21 cellular contexts compared by ENCODE assay signal in genomic region chr3:126494831-126495230, GRCh38. TPM values are rescaled to one million over a fixed set of nuclear protein-coding genes. Genes with fewer than 3 reads are reported as not detected.
DNase-seq lines count a peak whose midpoint lies in the region; ATAC-seq, FAIRE-seq and TF ChIP-seq lines count a peak whose summit lies in the region.
"Had no signal": no experiment of that assay in that cellular context is flagged by ENCODE, and none has a peak within 500 bp of the region (broad histone marks: within the 10 kb centered on the region; RNA-seq: fewer than 3 reads in every experiment).

No MANE protein-coding gene starts in this region.

- H3K14ac ChIP-seq in neuronal stem cell (ENCODE audit: low read length), result no peak overlapping the region

- peak overlapping the region; percentile 69 for H3K4me2 ChIP-seq in DND-41 (ENCODE audit: insufficient read depth, low read length)
- no peak overlapping the region for H3K4me2 ChIP-seq in HepG2 (ENCODE audit: low read depth, low read length)
- no peak overlapping the region for H3K4me2 ChIP-seq in neuronal stem cell (ENCODE audit: insufficient read depth, low read length, poor library complexity, severe bottlenecking)

- CTCF ChIA-PET in HepG2 (lab: Yijun Ruan, JAX; ENCODE audit: low intra/inter-chr PET ratio, low total read pairs), result no interaction called here

- no peak overlapping the region for H2BK12ac ChIP-seq in neuronal stem cell (ENCODE audit: low read length)

- no peak overlapping the region for H3K4ac ChIP-seq in neuronal stem cell (ENCODE audit: low read length)

- H3K79me2 ChIP-seq in DND-41 (ENCODE audit: insufficient read depth, low read length) (no peaks in the 10 kb centered on the region), HepG2 (ENCODE audit: insufficient read depth, low read length) (no peaks in the 10 kb centered on the region)

- peak overlapping the region; percentile 78 for H3K27ac ChIP-seq in DND-41 (ENCODE audit: low read length)
- H3K27ac ChIP-seq in HepG2 (ENCODE audit: extremely low read length, insufficient read depth, low read length), result no peak overlapping the region
- H3K27ac ChIP-seq in neuronal stem cell (replicated peaks; ENCODE audit: low read length), result no peak overlapping the region

- no peaks in the 10 kb centered on the region for H3K9me3 Mint-ChIP-seq in chondrocyte (ENCODE audit: low read depth)
- H3K9me3 Mint-ChIP-seq in activated T-helper 2 cell treated with anti-CD3 and anti-CD28 coated beads, Interferon-gamma antibody, Interleukin-2, Interleukin-4, amounts not matched to agents 10 μg/mL and 5 μg/mL and 100 μg/mL, durations not matched to agents 14 hours and 24 hours and 36 hours, result no peaks in the 10 kb centered on the region
- H3K9me3 Mint-ChIP-seq: CD4-positive, CD25-positive, alpha-beta regulatory T cell; CD8-positive, alpha-beta memory T cell had no signal

- 0 out of 3 replicates have a peak, but pooled peaks have one; percentile 12 for ATAC-seq in DND-41 (ENCODE audit: insufficient read depth, low read depth)
- ATAC-seq in HepG2, result no peak

- no TSS peak for BruUV-seq in HepG2 (replicated peaks; lab: Mats Ljungman, UMichigan)

- H3K4me1 ChIP-seq in DND-41 (ENCODE audit: insufficient read depth, low read length) (peaks cover 75% of the 10 kb centered on the region), HepG2 (ENCODE audit: insufficient read depth, low read length) (peaks cover 26% of the 10 kb centered on the region), neuronal stem cell (ENCODE audit: control insufficient read depth in 2 of 2, insufficient read depth in 1 of 2, low read depth in 1 of 2, low read length in 2 of 2) (peaks cover 6 to 10% of the 10 kb centered on the region in 2 donors)

- H4K20me1 ChIP-seq in DND-41 (ENCODE audit: insufficient read depth, low read length), result 0 out of 2 replicates have a peak, but pooled peaks cover 4% of the 10 kb centered on the region
- no peaks in the 10 kb centered on the region for H4K20me1 ChIP-seq in HepG2 (ENCODE audit: insufficient read depth, low read length)

- H3K9ac ChIP-seq in DND-41 (ENCODE audit: low read depth, low read length) (peak overlapping the region; percentile 43), HepG2 (ENCODE audit: insufficient read depth, low read depth, low read length) (no peak overlapping the region), neuronal stem cell (ENCODE audit: low read depth, low read length, poor library complexity) (no peak overlapping the region)

- H3K27ac Mint-ChIP-seq in chondrocyte (ENCODE audit: unreplicated experiment), result no peak overlapping the region
- H3K27ac Mint-ChIP-seq in activated T-helper 2 cell treated with anti-CD3 and anti-CD28 coated beads, Interferon-gamma antibody, Interleukin-2, Interleukin-4, amounts not matched to agents 10 μg/mL and 5 μg/mL and 100 μg/mL, durations not matched to agents 14 hours and 24 hours and 36 hours, result no peak overlapping the region
- H3K27ac Mint-ChIP-seq: CD4-positive, CD25-positive, alpha-beta regulatory T cell; CD8-positive, alpha-beta memory T cell had no signal

- no peak overlapping the region for H4K91ac ChIP-seq in neuronal stem cell (ENCODE audit: low read depth, low read length, poor library complexity)

- POLR2A ChIA-PET in HepG2 (lab: Yijun Ruan, JAX), result no interaction called here

- no peak overlapping the region for H2BK120ac ChIP-seq in neuronal stem cell (ENCODE audit: low read depth, low read length)

- no peak overlapping the region for H2BK5ac ChIP-seq in neuronal stem cell (ENCODE audit: low read length)

- intact Hi-C loops in HepG2 (cut with micrococcal nuclease; ENCODE audit: unreplicated experiment), result loop anchor here (10.0 kb wide), 1 partner anchor 60 kb away; the partner anchor contains the start of gene C3orf22
- intact Hi-C loops in activated T-helper 2 cell treated with anti-CD3 and anti-CD28 coated beads, Interferon-gamma antibody, Interleukin-2, Interleukin-4, amounts not matched to agents 10 μg/mL and 5 μg/mL and 100 μg/mL, durations not matched to agents 14 hours and 24 hours and 36 hours (cut with micrococcal nuclease), result no loop called here

- TF ChIP-seq EP300 in HepG2 (IDR thresholded peaks at IDR 0.05; ENCODE audit: low read depth in 2 of 2, low read length in 2 of 2) (no peak), HepG2 (CRISPR knock-in tag; IDR thresholded peaks at IDR 0.05; ENCODE audit: borderline replicate concordance) (no peak)

- H3K9me3 ChIP-seq in DND-41 (ENCODE audit: insufficient read depth, low read length, severe bottlenecking) (no peaks in the 10 kb centered on the region), HepG2 (ENCODE audit: low read length) (no peaks in the 10 kb centered on the region), neuronal stem cell (replicated peaks in 1 of 2; ENCODE audit: control insufficient read depth in 2 of 2, insufficient read depth in 1 of 2, low read depth in 1 of 2, low read length in 2 of 2) (no peaks in the 10 kb centered on the region)

- H4K8ac ChIP-seq in neuronal stem cell (ENCODE audit: low read depth, low read length), result no peak overlapping the region

- DNase-seq in DND-41 (peak; percentile 25), chondrocyte (ENCODE audit: low spot score) (peak; percentile 72), HepG2 (ENCODE audit: low spot score) (no peak), neuronal stem cell (ENCODE audit: low spot score) (no peak), HCEC 1CT (no peak), LoVo (ENCODE audit: low spot score) (no peak)
- DNase-seq in activated T-helper 2 cell treated with anti-CD3 and anti-CD28 coated beads, Interferon-gamma antibody, Interleukin-2, Interleukin-4, amounts not matched to agents 10 μg/mL and 5 μg/mL and 100 μg/mL, durations not matched to agents 14 hours and 24 hours and 36 hours (ENCODE audit: low spot score), result no peak
- DNase-seq in activated naive CD4-positive, alpha-beta T cell treated with Interleukin-2 at 50 U/mL for 16 hours, result no peak
- DNase-seq: ACHN; C1 segment of cervical spinal cord; CD4-positive, CD25-positive, alpha-beta regulatory T cell; CD8-positive, alpha-beta memory T cell; COR-L47; DMS 273 treated with DMSO at 0.1 percent for 48 hours; DMS53; GOT3; H7; KG1 had no signal

- H3K27me3 Mint-ChIP-seq in chondrocyte (ENCODE audit: low read depth), result peaks cover 3% of the 10 kb centered on the region
- no peaks in the 10 kb centered on the region for H3K27me3 Mint-ChIP-seq in activated T-helper 2 cell treated with anti-CD3 and anti-CD28 coated beads, Interferon-gamma antibody, Interleukin-2, Interleukin-4, amounts not matched to agents 10 μg/mL and 5 μg/mL and 100 μg/mL, durations not matched to agents 14 hours and 24 hours and 36 hours (ENCODE audit: low read depth)

- no peak overlapping the region for H3K23ac ChIP-seq in neuronal stem cell (ENCODE audit: low read depth, low read length, poor library complexity)

- H3K36me3 ChIP-seq in DND-41 (ENCODE audit: insufficient read depth, low read length) (no peaks in the 10 kb centered on the region), HepG2 (replicated peaks in 1 of 2; ENCODE audit: control insufficient read depth in 1 of 2, insufficient read depth in 2 of 2, low read length in 2 of 2) (no peaks in the 10 kb centered on the region), neuronal stem cell (replicated peaks in 1 of 2; ENCODE audit: control insufficient read depth in 2 of 2, insufficient read depth in 2 of 2, low read length in 2 of 2) (no peaks in the 10 kb centered on the region)

- peak overlapping the region; percentile 54; the same call in 1 of the 2 replicates for H2AFZ ChIP-seq in DND-41 (ENCODE audit: low read depth, low read length)
- no peak overlapping the region for H2AFZ ChIP-seq in HepG2 (ENCODE audit: low read length)
- no peak overlapping the region for H2AFZ ChIP-seq in neuronal stem cell (ENCODE audit: low read length)

- H3K4me3 ChIP-seq in DND-41 (ENCODE audit: low read depth in 1 of 2, low read length in 2 of 2) (peak overlapping the region in 1 of 2 experiments; percentile 50; a peak in 2 of 4 replicates), HepG2 (replicated peaks in 1 of 3; ENCODE audit: insufficient read depth in 1 of 3, low read depth in 2 of 3, low read length in 3 of 3) (no peak overlapping the region), neuronal stem cell (ENCODE audit: low read length in 2 of 2) (no peak overlapping the region)

- H3K4me1 Mint-ChIP-seq in chondrocyte (ENCODE audit: low read depth), result no peaks in the 10 kb centered on the region
- peaks cover 10% of the 10 kb centered on the region for H3K4me1 Mint-ChIP-seq in activated T-helper 2 cell treated with anti-CD3 and anti-CD28 coated beads, Interferon-gamma antibody, Interleukin-2, Interleukin-4, amounts not matched to agents 10 μg/mL and 5 μg/mL and 100 μg/mL, durations not matched to agents 14 hours and 24 hours and 36 hours (ENCODE audit: low read depth)

- 60% methylated on average over 8 of the region's 8 CpGs for WGBS in HepG2 (ENCODE audit: low lambda C conversion rate)
- WGBS in neuronal stem cell (ENCODE audit: extremely low coverage in 2 of 2, insufficient read length in 2 of 2, insufficient replicate concordance in 1 of 2), 2 donors, result no CpG with 5 or more reads among the region's 8 CpGs

- peak overlapping the region; percentile 76 for H2BK15ac ChIP-seq in neuronal stem cell (ENCODE audit: low read length)

- TF ChIP-seq RAD21 in HepG2 (CRISPR knock-in tag; IDR thresholded peaks at IDR 0.05), result no peak

- TF ChIP-seq POLR2A in HepG2 (IDR thresholded peaks at IDR 0.05; ENCODE audit: insufficient read depth in 1 of 2, low read depth in 2 of 2, low read length in 2 of 2), result no peak

- in situ Hi-C loops in HepG2 (cut with HindIII; ENCODE audit: extremely low pct_ligation_motif_present, low pct_unique_long_range_greater_than_20kb), result no loop called here

- TF ChIP-seq CTCF in DND-41 (IDR thresholded peaks at IDR 0.05; ENCODE audit: borderline replicate concordance, extremely low read depth, low read length, poor library complexity, severe bottlenecking) (no peak), chondrocyte (IDR thresholded peaks at IDR 0.05) (no peak), HepG2 (CRISPR knock-in tag; IDR thresholded peaks at IDR 0.05) (no peak)

- H2AK5ac ChIP-seq in neuronal stem cell (ENCODE audit: low read depth, low read length), result no peak overlapping the region

- H3K27me3 ChIP-seq in DND-41 (ENCODE audit: insufficient read depth, low read length, poor library complexity) (peaks cover 3% of the 10 kb centered on the region), HepG2 (ENCODE audit: control insufficient read depth in 1 of 2, insufficient read depth in 2 of 2, low read length in 2 of 2) (no peaks in the 10 kb centered on the region), neuronal stem cell (ENCODE audit: control insufficient read depth in 3 of 3, insufficient read depth in 3 of 3, low read depth in 1 of 3, low read length in 3 of 3) (peaks cover 0 to 14% (median 0%) of the 10 kb centered on the region in 3 experiments)

- H3K79me1 ChIP-seq in neuronal stem cell (ENCODE audit: low read depth, low read length), result no peaks in the 10 kb centered on the region

- H3K4me3 Mint-ChIP-seq in chondrocyte (ENCODE audit: unreplicated experiment), result no peak overlapping the region
- no peak overlapping the region for H3K4me3 Mint-ChIP-seq in activated T-helper 2 cell treated with anti-CD3 and anti-CD28 coated beads, Interferon-gamma antibody, Interleukin-2, Interleukin-4, amounts not matched to agents 10 μg/mL and 5 μg/mL and 100 μg/mL, durations not matched to agents 14 hours and 24 hours and 36 hours (ENCODE audit: low read depth)
- H3K4me3 Mint-ChIP-seq: CD4-positive, CD25-positive, alpha-beta regulatory T cell; CD8-positive, alpha-beta memory T cell had no signal

- H3K18ac ChIP-seq in neuronal stem cell (ENCODE audit: low read length), result no peak overlapping the region

- no peak for FAIRE-seq in HepG2 (lab: Jason Lieb, UNC)
- FAIRE-seq: A204.1, G401.6, GM12892 had no signal

- no peaks in the 10 kb centered on the region for H3K36me3 Mint-ChIP-seq in chondrocyte (ENCODE audit: low read depth)
- H3K36me3 Mint-ChIP-seq in activated T-helper 2 cell treated with anti-CD3 and anti-CD28 coated beads, Interferon-gamma antibody, Interleukin-2, Interleukin-4, amounts not matched to agents 10 μg/mL and 5 μg/mL and 100 μg/mL, durations not matched to agents 14 hours and 24 hours and 36 hours (ENCODE audit: low read depth), result no peaks in the 10 kb centered on the region
- H3K36me3 Mint-ChIP-seq: CD4-positive, CD25-positive, alpha-beta regulatory T cell; CD8-positive, alpha-beta memory T cell had no signal

RNA-seq across cellular contexts. Expression of gene ZXDC, which starts 19.1 kb away (rescaled TPM):
- total RNA-seq in chondrocyte (26.3 to 29.7 TPM (median 26.6 TPM) in 3 replicates), HepG2 (2016; rRNA removed; fragmentation: Illumina TruSeq; extraction: Trizol) (14.7 and 21.2 TPM in 2 replicates)
- total RNA-seq in HepG2 (2016; cell fraction: cytosol; rRNA removed; fragmentation: Illumina TruSeq; extraction: Trizol; ENCODE audit: low read depth), result 3.8 and 5.1 TPM in 2 replicates
- 14.1 and 20.6 TPM in 2 replicates for total RNA-seq in HepG2 (2016; cell fraction: insoluble cytoplasmic fraction; rRNA removed; fragmentation: Illumina TruSeq; extraction: Trizol)
- total RNA-seq in HepG2 (2016; cell fraction: membrane; rRNA removed; fragmentation: Illumina TruSeq; extraction: Trizol), result 8.3 and 8.6 TPM in 2 replicates
- 34.2 and 37.1 TPM in 2 replicates for total RNA-seq in HepG2 (2016; cell fraction: nucleus; rRNA removed; fragmentation: Illumina TruSeq; extraction: Trizol)
- polyA plus RNA-seq in HepG2 (2011; rRNA removed), result 17.6 and 22.1 TPM in 2 replicates
- 11.0 and 12.5 TPM in 2 replicates for polyA plus RNA-seq in HepG2 (2011; cell fraction: cytosol; rRNA removed)
- polyA plus RNA-seq in HepG2 (2011; cell fraction: nucleus; rRNA removed), result 66.1 and 66.9 TPM in 2 replicates
- polyA plus RNA-seq in HepG2 (2012), result 15.7 and 19.2 TPM in 2 replicates
- polyA plus RNA-seq in HepG2 (2016; cell fraction: cytosol; fragmentation: Illumina TruSeq; extraction: Trizol; ENCODE audit: low read depth), result 1.2 TPM in 2 replicates
- 9.6 and 12.3 TPM in 2 replicates for polyA plus RNA-seq in HepG2 (2016; cell fraction: insoluble cytoplasmic fraction; fragmentation: Illumina TruSeq; extraction: Trizol; ENCODE audit: low read depth)
- polyA plus RNA-seq in HepG2 (2016; cell fraction: membrane; fragmentation: Illumina TruSeq; extraction: Trizol; ENCODE audit: low read depth), result 2.8 TPM in 2 replicates
- polyA plus RNA-seq in HepG2 (2016; cell fraction: nucleus; fragmentation: Illumina TruSeq; extraction: Trizol; ENCODE audit: insufficient read depth, low read depth), result 46.7 and 52.0 TPM in 2 replicates
- 30.7 and 49.9 TPM in 2 replicates for polyA minus RNA-seq in HepG2 (2011; rRNA and poly(A)+ RNA removed; ENCODE audit: low replicate concordance)
- 19.2 and 20.2 TPM in 2 replicates for polyA minus RNA-seq in HepG2 (2011; cell fraction: cytosol; rRNA and poly(A)+ RNA removed)
- 69.8 and 75.6 TPM in 2 replicates for polyA minus RNA-seq in HepG2 (2011; cell fraction: nucleus; rRNA and poly(A)+ RNA removed)
- polyA plus RNA-seq in neuronal stem cell (2013, experiment 1 of 2), result 9.3 TPM
- polyA plus RNA-seq in neuronal stem cell (2013, experiment 2 of 2), result 9.8 TPM
- 26.1 and 27.0 TPM in 2 replicates for total RNA-seq in activated T-helper 2 cell treated with anti-CD3 and anti-CD28 coated beads, Interferon-gamma antibody, Interleukin-2, Interleukin-4, amounts not matched to agents 10 μg/mL and 5 μg/mL and 100 μg/mL, durations not matched to agents 14 hours and 24 hours and 36 hours

RNA-seq across cellular contexts. Expression of gene UROC1, which starts 22.7 kb away (rescaled TPM):
- total RNA-seq in chondrocyte (0.15 TPM in 1 of 3 replicates, not detected in the others), HepG2 (2016; rRNA removed; fragmentation: Illumina TruSeq; extraction: Trizol) (0.71 and 0.74 TPM in 2 replicates)
- total RNA-seq in HepG2 (2016; cell fraction: cytosol; rRNA removed; fragmentation: Illumina TruSeq; extraction: Trizol; ENCODE audit: low read depth), result 0.09 TPM in 1 of 2 replicates, not detected in the other
- 0.39 and 0.97 TPM in 2 replicates for total RNA-seq in HepG2 (2016; cell fraction: insoluble cytoplasmic fraction; rRNA removed; fragmentation: Illumina TruSeq; extraction: Trizol)
- 0.24 and 0.25 TPM in 2 replicates for total RNA-seq in HepG2 (2016; cell fraction: membrane; rRNA removed; fragmentation: Illumina TruSeq; extraction: Trizol)
- 0.69 and 0.87 TPM in 2 replicates for total RNA-seq in HepG2 (2016; cell fraction: nucleus; rRNA removed; fragmentation: Illumina TruSeq; extraction: Trizol)
- polyA plus RNA-seq in HepG2 (2011; rRNA removed), result 1.3 and 2.0 TPM in 2 replicates
- polyA plus RNA-seq in HepG2 (2011; cell fraction: cytosol; rRNA removed), result 0.65 and 0.95 TPM in 2 replicates
- polyA plus RNA-seq in HepG2 (2011; cell fraction: nucleus; rRNA removed), result 6.6 and 8.2 TPM in 2 replicates
- polyA plus RNA-seq in HepG2 (2012), result 1.1 and 2.5 TPM in 2 replicates
- polyA plus RNA-seq in HepG2 (2016; cell fraction: cytosol; fragmentation: Illumina TruSeq; extraction: Trizol; ENCODE audit: low read depth), result 0.12 and 0.17 TPM in 2 replicates
- 0.78 and 0.88 TPM in 2 replicates for polyA plus RNA-seq in HepG2 (2016; cell fraction: insoluble cytoplasmic fraction; fragmentation: Illumina TruSeq; extraction: Trizol; ENCODE audit: low read depth)
- polyA plus RNA-seq in HepG2 (2016; cell fraction: membrane; fragmentation: Illumina TruSeq; extraction: Trizol; ENCODE audit: low read depth), result 0.21 and 0.22 TPM in 2 replicates
- polyA plus RNA-seq in HepG2 (2016; cell fraction: nucleus; fragmentation: Illumina TruSeq; extraction: Trizol; ENCODE audit: insufficient read depth, low read depth), result 2.7 and 2.8 TPM in 2 replicates
- 2.2 TPM in 1 of 2 replicates, not detected in the other for polyA minus RNA-seq in HepG2 (2011; rRNA and poly(A)+ RNA removed; ENCODE audit: low replicate concordance)
- 0.53 and 0.59 TPM in 2 replicates for polyA minus RNA-seq in HepG2 (2011; cell fraction: cytosol; rRNA and poly(A)+ RNA removed)
- polyA minus RNA-seq in HepG2 (2011; cell fraction: nucleus; rRNA and poly(A)+ RNA removed), result 0.75 and 1.2 TPM in 2 replicates
- polyA plus RNA-seq in neuronal stem cell (2013, experiment 1 of 2), result not detected
- polyA plus RNA-seq in neuronal stem cell (2013, experiment 2 of 2), result 0.03 TPM
- not detected in 2 replicates for total RNA-seq in activated T-helper 2 cell treated with anti-CD3 and anti-CD28 coated beads, Interferon-gamma antibody, Interleukin-2, Interleukin-4, amounts not matched to agents 10 μg/mL and 5 μg/mL and 100 μg/mL, durations not matched to agents 14 hours and 24 hours and 36 hours
- total RNA-seq: CD4-positive, CD25-positive, alpha-beta regulatory T cell; CD8-positive, alpha-beta memory T cell; H7 had no signal
- polyA plus RNA-seq: CD4-positive, CD25-positive, alpha-beta regulatory T cell; CD8-positive, alpha-beta memory T cell had no signal

RNA-seq across cellular contexts. Expression of gene CHST13, which starts 29.1 kb away (rescaled TPM):
- total RNA-seq in chondrocyte (not detected in 3 replicates), HepG2 (2016; rRNA removed; fragmentation: Illumina TruSeq; extraction: Trizol) (16.1 and 43.1 TPM in 2 replicates)
- 8.0 and 11.1 TPM in 2 replicates for total RNA-seq in HepG2 (2016; cell fraction: cytosol; rRNA removed; fragmentation: Illumina TruSeq; extraction: Trizol; ENCODE audit: low read depth)
- 15.2 and 40.9 TPM in 2 replicates for total RNA-seq in HepG2 (2016; cell fraction: insoluble cytoplasmic fraction; rRNA removed; fragmentation: Illumina TruSeq; extraction: Trizol)
- total RNA-seq in HepG2 (2016; cell fraction: membrane; rRNA removed; fragmentation: Illumina TruSeq; extraction: Trizol), result 18.0 and 22.7 TPM in 2 replicates
- 29.6 and 33.9 TPM in 2 replicates for total RNA-seq in HepG2 (2016; cell fraction: nucleus; rRNA removed; fragmentation: Illumina TruSeq; extraction: Trizol)
- 32.0 and 50.7 TPM in 2 replicates for polyA plus RNA-seq in HepG2 (2011; rRNA removed)
- polyA plus RNA-seq in HepG2 (2011; cell fraction: cytosol; rRNA removed), result 31.3 and 65.1 TPM in 2 replicates
- polyA plus RNA-seq in HepG2 (2011; cell fraction: nucleus; rRNA removed), result 65.1 and 66.5 TPM in 2 replicates
- 30.3 and 44.6 TPM in 2 replicates for polyA plus RNA-seq in HepG2 (2012)
- polyA plus RNA-seq in HepG2 (2016; cell fraction: cytosol; fragmentation: Illumina TruSeq; extraction: Trizol; ENCODE audit: low read depth), result 10.6 and 12.9 TPM in 2 replicates
- polyA plus RNA-seq in HepG2 (2016; cell fraction: insoluble cytoplasmic fraction; fragmentation: Illumina TruSeq; extraction: Trizol; ENCODE audit: low read depth), result 21.1 and 21.2 TPM in 2 replicates
- polyA plus RNA-seq in HepG2 (2016; cell fraction: membrane; fragmentation: Illumina TruSeq; extraction: Trizol; ENCODE audit: low read depth), result 18.9 and 20.1 TPM in 2 replicates
- polyA plus RNA-seq in HepG2 (2016; cell fraction: nucleus; fragmentation: Illumina TruSeq; extraction: Trizol; ENCODE audit: insufficient read depth, low read depth), result 72.0 and 85.3 TPM in 2 replicates
- 47.2 TPM in 1 of 2 replicates, not detected in the other for polyA minus RNA-seq in HepG2 (2011; rRNA and poly(A)+ RNA removed; ENCODE audit: low replicate concordance)
- polyA minus RNA-seq in HepG2 (2011; cell fraction: cytosol; rRNA and poly(A)+ RNA removed), result 30.8 and 35.4 TPM in 2 replicates
- polyA minus RNA-seq in HepG2 (2011; cell fraction: nucleus; rRNA and poly(A)+ RNA removed), result 5.7 and 6.3 TPM in 2 replicates
- 1.4 TPM for polyA plus RNA-seq in neuronal stem cell (2013, experiment 1 of 2)
- 1.6 TPM for polyA plus RNA-seq in neuronal stem cell (2013, experiment 2 of 2)
- 0.09 TPM in 1 of 2 replicates, not detected in the other for total RNA-seq in activated T-helper 2 cell treated with anti-CD3 and anti-CD28 coated beads, Interferon-gamma antibody, Interleukin-2, Interleukin-4, amounts not matched to agents 10 μg/mL and 5 μg/mL and 100 μg/mL, durations not matched to agents 14 hours and 24 hours and 36 hours
- total RNA-seq: CD4-positive, CD25-positive, alpha-beta regulatory T cell had no signal
- polyA plus RNA-seq: CD4-positive, CD25-positive, alpha-beta regulatory T cell; CD8-positive, alpha-beta memory T cell had no signal

Comparison
In these comparisons a context has a peak if more than half of its experiments do, and no peak if none do; other contexts are left out.
1. DNase-seq: peak in DND-41 (single experiment) and chondrocyte (single experiment); none in HepG2 (single experiment), neuronal stem cell (single experiment), activated T-helper 2 cell treated with anti-CD3 and anti-CD28 coated beads, Interferon-gamma antibody, Interleukin-2, Interleukin-4, amounts not matched to agents 10 μg/mL and 5 μg/mL and 100 μg/mL, durations not matched to agents 14 hours and 24 hours and 36 hours (single experiment), HCEC 1CT (single experiment), LoVo (single experiment) and activated naive CD4-positive, alpha-beta T cell treated with Interleukin-2 at 50 U/mL for 16 hours (single experiment).